8 cellular contexts compared by ENCODE assay signal in genomic region chr10:17228081-17229015, GRCh38. TPM values are rescaled to one million over a fixed set of nuclear protein-coding genes. Genes with fewer than 3 reads are reported as not detected.
A peak's percentile ranks its signal among the peaks of the same experiment; 100 is the strongest.
DNase-seq lines count a peak whose midpoint lies in the region; ATAC-seq and TF ChIP-seq lines count a peak whose summit lies in the region.

TSS of gene VIM (plus strand) at chr10:17228241. CDS start at chr10:17229423, 1,182 bp downstream.

- H3K27ac ChIP-seq in heart left ventricle (peak within 1 kb of the TSS; percentile 96 to 100 (median 98)), prostate gland (peak within 1 kb of the TSS; percentile 85), upper lobe of right lung (peak within 1 kb of the TSS; percentile 98)

- H3K36me3 Mint-ChIP-seq in T-cell, result peaks cover 28% of the 10 kb centered on the region

- H3K4me3 ChIP-seq in adipocyte (ENCODE audit: low read length), result peak within 1 kb of the TSS; percentile 88
- H3K4me3 ChIP-seq in heart left ventricle, result peak within 1 kb of the TSS; percentile 64 to 99 (median 91)
- peak within 1 kb of the TSS; percentile 60 for H3K4me3 ChIP-seq in prostate gland
- H3K4me3 ChIP-seq in upper lobe of right lung, result peak within 1 kb of the TSS; percentile 90

- H3K9me3 ChIP-seq in adipocyte (ENCODE audit: control insufficient read depth, low read length) (no peaks in the 10 kb centered on the region), heart left ventricle (no peaks in the 10 kb centered on the region), prostate gland (no peaks in the 10 kb centered on the region), upper lobe of right lung (no peaks in the 10 kb centered on the region)

- POLR2A ChIA-PET in T-cell (lab: Charles Lee), result interaction anchor here (0.6 to 3.8 kb wide), 13 partner anchors 10 to 393 kb away, joined by 3 to 44 read pairs (median 4); partner anchors contain the start of gene TRDMT1 (in 1 of the 2)

- ATAC-seq in GM19324 (IDR thresholded peaks at IDR 0.05; ENCODE audit: low FRiP score, unreplicated experiment) (peak; percentile 43), HG03457 (IDR thresholded peaks at IDR 0.05; ENCODE audit: unreplicated experiment) (peak; percentile 22), T-cell (replicated peaks in 1 of 4) (peak; percentile 29 to 58 (median 56)), heart left ventricle (peak; percentile 49 to 83 (median 80)), upper lobe of right lung (peak; percentile 67)

- H3K27me3 ChIP-seq in adipocyte (replicated peaks; ENCODE audit: control insufficient read depth, insufficient read depth, low read length) (no peaks in the 10 kb centered on the region), heart left ventricle (peaks cover 0 to 17% (median 0%) of the 10 kb centered on the region in 9 donors), prostate gland (replicated peaks; ENCODE audit: insufficient read depth) (no peaks in the 10 kb centered on the region), upper lobe of right lung (no peaks in the 10 kb centered on the region)

- CTCF ChIA-PET in T-cell (lab: Charles Lee), result interaction anchor here (0.7 to 2.3 kb wide), 7 partner anchors 12 to 226 kb away, joined by 3 to 15 read pairs (median 3); partner anchors contain the start of gene TRDMT1 (in 2 of the 2)

- H3K27me3 Mint-ChIP-seq in T-cell, result no peaks in the 10 kb centered on the region

- TF ChIP-seq POLR2A in heart left ventricle (IDR thresholded peaks at IDR 0.05) (peak in 1 of 2 donors; percentile 67), prostate gland (IDR thresholded peaks at IDR 0.05) (no peak)

- WGBS in heart left ventricle, 4 donors, result 1 to 2% (median 1%) methylated on average over 61 to 78 of the region's 78 CpGs
- under 1% methylated on average over 78 of the region's 78 CpGs for WGBS in prostate gland

- TF ChIP-seq CTCF in heart left ventricle (IDR thresholded peaks at IDR 0.05) (peak in 4 of 12 donors; percentile 4 to 13 (median 9)), prostate gland (IDR thresholded peaks at IDR 0.05) (peak in 2 of 4 experiments; percentile 8 to 13), upper lobe of right lung (IDR thresholded peaks at IDR 0.05) (no peak)

- H3K4me1 Mint-ChIP-seq in T-cell, result peaks cover 44 to 61% (median 54%) of the 10 kb centered on the region in 3 donors

- peak within 1 kb of the TSS; percentile 98 for H3K9ac ChIP-seq in adipocyte (ENCODE audit: low read length)

- peak within 1 kb of the TSS; percentile 90 to 99 (median 95) for H3K4me3 Mint-ChIP-seq in T-cell

- DNase-seq in AML-193 (lab: John Stamatoyannopoulos, UW) (peak; percentile 76 to 80), T-cell (peak; percentile 50 to 92 (median 68)), adipocyte (ENCODE audit: low read depth) (peak; percentile 98), heart left ventricle (peak; percentile 89 to 94 (median 92)), prostate gland (ENCODE audit: low spot score) (peak; percentile 46), upper lobe of right lung (peak; percentile 92)

- peak within 1 kb of the TSS; percentile 96 to 100 for H3K27ac Mint-ChIP-seq in T-cell

- H3K36me3 ChIP-seq in adipocyte (ENCODE audit: control insufficient read depth, insufficient read depth, low read length, severe bottlenecking) (peaks cover 33% of the 10 kb centered on the region), heart left ventricle (peaks cover 0 to 39% (median 28%) of the 10 kb centered on the region in 9 donors), prostate gland (peaks cover 0 to 5% of the 10 kb centered on the region in 2 donors), upper lobe of right lung (peaks cover 27% of the 10 kb centered on the region)

- H3K4me1 ChIP-seq in adipocyte (ENCODE audit: control insufficient read depth, insufficient read depth, low read length), result peaks cover 28% of the 10 kb centered on the region
- peaks cover 0 to 52% (median 30%) of the 10 kb centered on the region in 12 donors for H3K4me1 ChIP-seq in heart left ventricle
- no peaks in the 10 kb centered on the region for H3K4me1 ChIP-seq in prostate gland (replicated peaks)
- H3K4me1 ChIP-seq in upper lobe of right lung, result peaks cover 25% of the 10 kb centered on the region

- H3K9me3 Mint-ChIP-seq in T-cell, result no peaks in the 10 kb centered on the region

- intact Hi-C loops in heart left ventricle (cut with DNase I), result loop anchor here in 5 of 10 donors (2.0 to 5.0 kb wide), 3 partner anchors 28 to 226 kb away; partner anchors contain the start of gene TRDMT1 (in 4 of the 5)
- intact Hi-C loops in prostate gland (cut with DNase I), result loop anchor here (1.0 kb wide), 1 partner anchor 27 kb away; the partner anchor contains the start of gene TRDMT1
- intact Hi-C loops in upper lobe of right lung (cut with DNase I), result no loop called here

RNA-seq across cellular contexts. Expression of gene VIM, which starts in this region (rescaled TPM):
- total RNA-seq in T-cell (1,000 to 10,000 TPM in 4 of 5 donors, 100 to 1,000 TPM in 1; 704 to 1,632 (median 1,212) TPM), heart left ventricle (1,000 to 10,000 TPM in 1 of 9 donors, 100 to 1,000 TPM in 8; 249 to 1,163 (median 387) TPM), prostate gland (1,000 to 10,000 TPM in 1 of 2 donors, 100 to 1,000 TPM in 1; 293 to 1,683 TPM), upper lobe of right lung (1,272 TPM)
- 100 to 1,000 TPM; 267 to 456 TPM for polyA plus RNA-seq in heart left ventricle

Comparison
In these comparisons a context has a peak if more than half of its experiments do, and no peak if none do; other contexts are left out.
1. Peak in every context shown above with its lines: DNase-seq, ATAC-seq, H3K4me3 ChIP-seq and H3K27ac ChIP-seq.
2. DNase-seq: peak in every context shown above with its lines; median percentile 98 in adipocyte; 92 in heart left ventricle; 92 in upper lobe of right lung; 78 in AML-193; 68 in T-cell; 46 in prostate gland.
3. ATAC-seq: peak in every context shown above with its lines; median percentile 80 in heart left ventricle; 67 in upper lobe of right lung; 56 in T-cell; 43 in GM19324; 22 in HG03457.